1 cellular context compared by ENCODE assay signal in genomic region chr22:45200862-45201511, GRCh38.
TF ChIP-seq lines count a peak whose summit lies in the region.

No MANE protein-coding gene starts in this region.

TF ChIP-seq in H1, 55 proteins besides CTCF, POLR2A, EP300 and RAD21:
- no peak for TF ChIP-seq CBX8 (IDR thresholded peaks at IDR 0.05; ENCODE audit: borderline replicate concordance, low read depth, low read length)
- no peak for TF ChIP-seq CREB1 (IDR thresholded peaks at IDR 0.05)
- no peak for TF ChIP-seq GABPA (IDR thresholded peaks at IDR 0.05; ENCODE audit: borderline replicate concordance, insufficient read depth, low read length)
- TF ChIP-seq KDM5A (IDR thresholded peaks at IDR 0.05; ENCODE audit: low read length): no peak
- TF ChIP-seq SRF (IDR thresholded peaks at IDR 0.05; ENCODE audit: low read depth, low read length): no peak
- no peak for TF ChIP-seq JUN (IDR thresholded peaks at IDR 0.05; ENCODE audit: low read depth, low read length)
- TF ChIP-seq KDM1A (IDR thresholded peaks at IDR 0.05; ENCODE audit: borderline replicate concordance, low read length): no peak
- TF ChIP-seq HDAC6 (IDR thresholded peaks at IDR 0.05; ENCODE audit: low read depth, low read length): no peak
